ENCODE assay signal across 1 cellular context in genomic region chr17:75154195-75155106, GRCh38.
TF ChIP-seq lines count a peak whose summit lies in the region.

TSS of gene JPT1 (minus strand) at chr17:75154512. CDS start at chr17:75154397, 115 bp downstream.

TF ChIP-seq in HEK293, 187 proteins besides CTCF, POLR2A, EP300 and RAD21 (continued from another document and continues in another):
- TF ChIP-seq PRDM4 (tag by site-specific recombination; IDR thresholded peaks at IDR 0.05) (no peak), ZBTB17 (tag by site-specific recombination; IDR thresholded peaks at IDR 0.05) (peak; percentile 62; the same call in 1 of the 2 replicates), ZNF140 (tag by site-specific recombination; IDR thresholded peaks at IDR 0.05) (no peak), ZNF239 (tag by site-specific recombination; IDR thresholded peaks at IDR 0.05) (no peak), ZNF302 (tag by site-specific recombination; IDR thresholded peaks at IDR 0.05; ENCODE audit: low read depth) (no peak), ZBTB6 (tag by site-specific recombination; IDR thresholded peaks at IDR 0.05) (peak; percentile 31; the same call in 1 of the 2 replicates), ZNF791 (tag by site-specific recombination; IDR thresholded peaks at IDR 0.05) (no peak), PRDM1 (tag by site-specific recombination; IDR thresholded peaks at IDR 0.05) (0 out of 2 replicates have a peak, but pooled peaks have one; percentile 5), ZNF677 (tag by site-specific recombination; IDR thresholded peaks at IDR 0.05) (peak; percentile 41; the same call in 1 of the 2 replicates), ZNF366 (tag by site-specific recombination; conservative IDR thresholded peaks at IDR 0.05) (no peak), ZNF830 (tag by site-specific recombination; IDR thresholded peaks at IDR 0.05; ENCODE audit: low read depth) (no peak), ZNF529 (tag by site-specific recombination; IDR thresholded peaks at IDR 0.05; ENCODE audit: insufficient replicate concordance) (no peak), ZNF311 (tag by site-specific recombination; IDR thresholded peaks at IDR 0.05; ENCODE audit: borderline replicate concordance) (no peak), SP3 (tag by site-specific recombination; IDR thresholded peaks at IDR 0.05) (peak; percentile 94), ZNF580 (tag by site-specific recombination; IDR thresholded peaks at IDR 0.05) (no peak), SP2 (tag by site-specific recombination; IDR thresholded peaks at IDR 0.05) (peak; percentile 99), ZNF518A (tag by site-specific recombination; conservative IDR thresholded peaks at IDR 0.05; ENCODE audit: low read depth) (no peak), ZNF23 (tag by site-specific recombination; IDR thresholded peaks at IDR 0.05; ENCODE audit: borderline replicate concordance) (no peak), ZNF398 (tag by site-specific recombination; IDR thresholded peaks at IDR 0.05) (no peak), ZNF10 (tag by site-specific recombination; IDR thresholded peaks at IDR 0.05) (0 out of 2 replicates have a peak, but pooled peaks have one; percentile 37), TSHZ1 (tag by site-specific recombination; IDR thresholded peaks at IDR 0.05; ENCODE audit: borderline replicate concordance) (no peak), SETDB1 (IDR thresholded peaks at IDR 0.05; ENCODE audit: insufficient read length, low read length) (no peak), ATF2 (tag by site-specific recombination; IDR thresholded peaks at IDR 0.05; ENCODE audit: low read depth) (no peak), ZNF274 (IDR thresholded peaks at IDR 0.05; ENCODE audit: low read length) (no peak), ZNF274 (tag by site-specific recombination; IDR thresholded peaks at IDR 0.05; ENCODE audit: borderline replicate concordance) (no peak), KLF17 (tag by site-specific recombination; IDR thresholded peaks at IDR 0.05) (no peak), ZBTB26 (tag by site-specific recombination; optimal IDR thresholded peaks at IDR 0.05) (peak; percentile 71), ZNF621 (tag by site-specific recombination; IDR thresholded peaks at IDR 0.05) (no peak), ZNF155 (tag by site-specific recombination; IDR thresholded peaks at IDR 0.05) (no peak), ZNF514 (tag by site-specific recombination; IDR thresholded peaks at IDR 0.05) (no peak), MZF1 (tag by site-specific recombination; IDR thresholded peaks at IDR 0.05; ENCODE audit: borderline replicate concordance) (peak; percentile 78), ZNF707 (tag by site-specific recombination; IDR thresholded peaks at IDR 0.05) (no peak), ZNF548 (tag by site-specific recombination; IDR thresholded peaks at IDR 0.05) (no peak), YY2 (tag by site-specific recombination; IDR thresholded peaks at IDR 0.05) (0 out of 2 replicates have a peak, but pooled peaks have one; percentile 13), MYNN (tag by site-specific recombination; IDR thresholded peaks at IDR 0.05; ENCODE audit: borderline replicate concordance) (no peak), ZNF157 (tag by site-specific recombination; IDR thresholded peaks at IDR 0.05) (no peak), OSR2 (tag by site-specific recombination; IDR thresholded peaks at IDR 0.05) (no peak; the same call in 1 of the 2 replicates), ZNF175 (tag by site-specific recombination; IDR thresholded peaks at IDR 0.05) (no peak), ZNF16 (tag by site-specific recombination; IDR thresholded peaks at IDR 0.05; ENCODE audit: low read depth) (no peak), BCL6B (tag by site-specific recombination; IDR thresholded peaks at IDR 0.05) (no peak), ZNF426 (tag by site-specific recombination; IDR thresholded peaks at IDR 0.05) (no peak), ZFP37 (tag by site-specific recombination; IDR thresholded peaks at IDR 0.05) (no peak), ZNF776 (tag by site-specific recombination; IDR thresholded peaks at IDR 0.05; ENCODE audit: borderline replicate concordance) (no peak), ZSCAN23 (tag by site-specific recombination; IDR thresholded peaks at IDR 0.05) (no peak)
